In genomic region chr15:81331141-81331540, GRCh38 we compare ENCODE assay signal across 11 cellular contexts. TPM values are rescaled to one million over a fixed set of nuclear protein-coding genes. Genes with fewer than 3 reads are reported as not detected.
DNase-seq lines count a peak whose midpoint lies in the region; ATAC-seq, FAIRE-seq and TF ChIP-seq lines count a peak whose summit lies in the region.
"Not testable (repeated sequence)": the region's sequence is repeated elsewhere in the genome, so short reads cannot be mapped to it uniquely, and the experiment has no call there.
"Had no signal": no experiment of that assay in that cellular context is flagged by ENCODE, and none has a peak within 500 bp of the region (broad histone marks: within the 10 kb centered on the region; RNA-seq: fewer than 3 reads in every experiment).

No MANE protein-coding gene starts in this region.

- not testable (repeated sequence) for H3K36me3 ChIP-seq in GM23338 (ENCODE audit: insufficient read depth); astrocyte (ENCODE audit: insufficient read depth, low read length); fibroblast of lung (ENCODE audit: control insufficient read depth, insufficient read depth, low read length)

- not testable (repeated sequence) for H3K4me2 ChIP-seq in GM23338; astrocyte (ENCODE audit: low read length); fibroblast of lung (ENCODE audit: extremely low read depth, insufficient read depth, low read length)

- H3K36me3 Mint-ChIP-seq in GM23338 (ENCODE audit: low read depth); T-helper 17 cell (ENCODE audit: low read depth); activated T-cell treated with anti-CD3 and anti-CD28 coated beads, Interleukin-2, amount 50 U/mL, for 4 hours (ENCODE audit: insufficient read depth); astrocyte (ENCODE audit: low read depth, unreplicated experiment); memory B cell; progenitor cell of endocrine pancreas (ENCODE audit: insufficient read depth): not testable (repeated sequence)

- H3K27me3 Mint-ChIP-seq in GM23338 (ENCODE audit: insufficient read depth, low read depth, poor library complexity); T-helper 17 cell; activated T-cell treated with anti-CD3 and anti-CD28 coated beads, Interleukin-2, amount 50 U/mL, for 4 hours (ENCODE audit: low read depth); astrocyte (ENCODE audit: low read depth, unreplicated experiment); memory B cell: not testable (repeated sequence)
- peaks cover 26% of the 10 kb centered on the region for H3K27me3 Mint-ChIP-seq in progenitor cell of endocrine pancreas

- not testable (repeated sequence) for H3F3A ChIP-seq in GM23338 (replicated peaks; ENCODE audit: low read depth)

- H3K27me3 ChIP-seq in GM23338 (ENCODE audit: insufficient read depth); astrocyte (ENCODE audit: insufficient read depth, low read length); fibroblast of lung (ENCODE audit: control insufficient read depth, insufficient read depth, low read length): not testable (repeated sequence)

- not testable (repeated sequence) for FAIRE-seq in astrocyte (lab: Jason Lieb, UNC)

- TF ChIP-seq CTCF in GM23338 (conservative IDR thresholded peaks at IDR 0.05; ENCODE audit: low read depth in 2 of 2); astrocyte (IDR thresholded peaks at IDR 0.05; ENCODE audit: insufficient read depth, low read depth, low read length); fibroblast of lung (conservative IDR thresholded peaks at IDR 0.05 in 1 of 2, IDR thresholded peaks at IDR 0.05 in 1 of 2; ENCODE audit: low read depth in 1 of 2, low read length in 2 of 2); progenitor cell of endocrine pancreas (IDR thresholded peaks at IDR 0.05; ENCODE audit: unreplicated experiment): not testable (repeated sequence)

- ATAC-seq in GM23338; T-helper 17 cell; activated T-cell treated with anti-CD3 and anti-CD28 coated beads, Interleukin-2, amount 50 U/mL, for 4 hours; memory B cell (ENCODE audit: low read depth): not testable (repeated sequence)

- peak overlapping the region; percentile 26; the same call in 1 of the 2 replicates for H3K27ac Mint-ChIP-seq in GM23338
- peak overlapping the region; percentile 27 for H3K27ac Mint-ChIP-seq in T-helper 17 cell
- peak overlapping the region; percentile 8 for H3K27ac Mint-ChIP-seq in astrocyte (ENCODE audit: unreplicated experiment)
- H3K27ac Mint-ChIP-seq in memory B cell = peak overlapping the region; percentile 24
- peak overlapping the region; percentile 65 for H3K27ac Mint-ChIP-seq in progenitor cell of endocrine pancreas

- H4K20me1 ChIP-seq in GM23338 (replicated peaks; ENCODE audit: insufficient read depth); astrocyte (ENCODE audit: insufficient read depth, low read length); fibroblast of lung (ENCODE audit: control insufficient read depth, extremely low read depth, insufficient read depth, low read length): not testable (repeated sequence)

- H3K4me3 Mint-ChIP-seq in GM23338; T-helper 17 cell; astrocyte (ENCODE audit: unreplicated experiment); memory B cell; progenitor cell of endocrine pancreas (ENCODE audit: low read depth): not testable (repeated sequence)
- H3K4me3 Mint-ChIP-seq in activated T-cell treated with anti-CD3 and anti-CD28 coated beads, Interleukin-2, amount 50 U/mL, for 4 hours = peak overlapping the region; percentile 6

- H3K27ac ChIP-seq in GM23338 (ENCODE audit: low read depth); astrocyte (ENCODE audit: low read depth, low read length); fibroblast of lung (ENCODE audit: insufficient read depth, low read length): not testable (repeated sequence)

- not testable (repeated sequence) for H3K9me2 ChIP-seq in GM23338 (ENCODE audit: insufficient read depth)

- H3K4me3 ChIP-seq in GM23338; astrocyte (ENCODE audit: insufficient read depth, low read depth, low read length); fibroblast of lung (replicated peaks in 1 of 4; ENCODE audit: control extremely low read depth in 1 of 4, insufficient read depth in 1 of 4, low read depth in 3 of 4, low read length in 4 of 4): not testable (repeated sequence)

- not testable (repeated sequence) for H3K4me1 ChIP-seq in GM23338 (ENCODE audit: insufficient read depth)
- H3K4me1 ChIP-seq in astrocyte (ENCODE audit: insufficient read depth, low read length) = peaks cover 20% of the 10 kb centered on the region
- peaks cover 16% of the 10 kb centered on the region for H3K4me1 ChIP-seq in fibroblast of lung (ENCODE audit: control insufficient read depth, extremely low read depth, insufficient read depth, low read length)

- H3K4me1 Mint-ChIP-seq in GM23338, T-helper 17 cell: not testable (repeated sequence)
- H3K4me1 Mint-ChIP-seq in activated T-cell treated with anti-CD3 and anti-CD28 coated beads, Interleukin-2, amount 50 U/mL, for 4 hours (ENCODE audit: low read depth) = peaks cover 14% of the 10 kb centered on the region
- H3K4me1 Mint-ChIP-seq in astrocyte (ENCODE audit: low read depth, unreplicated experiment) = peaks cover 34% of the 10 kb centered on the region
- H3K4me1 Mint-ChIP-seq in memory B cell = peaks cover 18% of the 10 kb centered on the region
- peaks cover 21% of the 10 kb centered on the region for H3K4me1 Mint-ChIP-seq in progenitor cell of endocrine pancreas (ENCODE audit: low read depth)

- H3K79me2 ChIP-seq in GM23338 (replicated peaks; ENCODE audit: insufficient read depth); astrocyte (ENCODE audit: insufficient read depth, low read length); fibroblast of lung (ENCODE audit: control insufficient read depth, insufficient read depth, low read length): not testable (repeated sequence)

- H3K9me3 Mint-ChIP-seq in GM23338; activated T-cell treated with anti-CD3 and anti-CD28 coated beads, Interleukin-2, amount 50 U/mL, for 4 hours; astrocyte (ENCODE audit: unreplicated experiment); memory B cell; progenitor cell of endocrine pancreas (ENCODE audit: low read depth): not testable (repeated sequence)

- DNase-seq in GM23338 (ENCODE audit: low spot score); T-helper 17 cell; activated T-cell treated with anti-CD3 and anti-CD28 coated beads, Interleukin-2, amount 50 U/mL, for 4 hours; memory B cell (ENCODE audit: low spot score in 2 of 2); progenitor cell of endocrine pancreas (ENCODE audit: low spot score, unreplicated experiment): not testable (repeated sequence)
- DNase-seq in astrocyte (ENCODE audit: low read depth) = peak; percentile 44
- DNase-seq in fibroblast of lung (ENCODE audit: low read depth in 2 of 2) = peak; percentile 34 to 63

- H3K9ac ChIP-seq in astrocyte (ENCODE audit: low read length); fibroblast of lung (ENCODE audit: insufficient read depth, low read length): not testable (repeated sequence)

- H3K9me3 ChIP-seq in T-helper 17 cell (ENCODE audit: control insufficient read depth, low read length, poor library complexity, severe bottlenecking); astrocyte (ENCODE audit: insufficient read depth, low read depth, low read length); fibroblast of lung (ENCODE audit: control insufficient read depth, insufficient read depth, low read depth, low read length): not testable (repeated sequence)

- not testable (repeated sequence) for H2AFZ ChIP-seq in GM23338; astrocyte (ENCODE audit: low read depth, low read length); fibroblast of lung (ENCODE audit: low read length)

RNA-seq across cellular contexts. Expression of gene STARD5, which starts 7.2 kb away (rescaled TPM):
- total RNA-seq in GM23338 (2014; rRNA removed; shearing (Covaris generic)) = 7.7 and 10.1 TPM in 2 replicates
- polyA plus RNA-seq in GM23338 (2016; fragmentation: Nextera tagmentation; extraction: Ambion mirVana) = 3.8 and 4.5 TPM in 2 replicates
- total RNA-seq in T-helper 17 cell = 1 to 10 TPM; 4.3 to 4.6 TPM
- total RNA-seq in activated T-cell treated with anti-CD3 and anti-CD28 coated beads, Interleukin-2, amount 50 U/mL, for 4 hours = 1 to 10 TPM; 2.8 to 5.3 (median 3.7) TPM
- 5.5 and 5.8 TPM in 2 replicates for total RNA-seq in astrocyte
- total RNA-seq in fibroblast of lung = 8.2 and 14.9 TPM in 2 replicates
- polyA plus RNA-seq in fibroblast of lung = 20.1 and 21.4 TPM in 2 replicates
- 9.5 and 11.1 TPM in 2 replicates for polyA plus RNA-seq in fibroblast of lung (2012)
- 16.5 and 32.6 TPM in 2 replicates for polyA minus RNA-seq in fibroblast of lung (ENCODE audit: low replicate concordance)
- total RNA-seq in progenitor cell of endocrine pancreas = 3.0 and 4.0 TPM in 2 replicates

RNA-seq across cellular contexts. Expression of gene TMC3, which starts 42.9 kb away (rescaled TPM):
- not detected in 2 replicates for total RNA-seq in GM23338 (2014; rRNA removed; shearing (Covaris generic))
- polyA plus RNA-seq in GM23338 (2016; fragmentation: Nextera tagmentation; extraction: Ambion mirVana) = 0.07 and 0.10 TPM in 2 replicates
- not detected for total RNA-seq in T-helper 17 cell
- not detected for total RNA-seq in activated T-cell treated with anti-CD3 and anti-CD28 coated beads, Interleukin-2, amount 50 U/mL, for 4 hours
- 0.22 and 0.52 TPM in 2 replicates for total RNA-seq in astrocyte
- not detected in 2 replicates for total RNA-seq in fibroblast of lung
- polyA plus RNA-seq in fibroblast of lung = not detected in 2 replicates
- polyA plus RNA-seq in fibroblast of lung (2012) = 0.02 and 0.05 TPM in 2 replicates
- not detected in 2 replicates for polyA minus RNA-seq in fibroblast of lung (ENCODE audit: low replicate concordance)
- 0.07 and 0.10 TPM in 2 replicates for total RNA-seq in progenitor cell of endocrine pancreas
- total RNA-seq: CD4-positive, alpha-beta memory T cell; H1; OCI-LY7; RPMI7951 had no signal
- polyA plus RNA-seq: H1 had no signal

Comparison
In these comparisons a context has a peak if more than half of its experiments do, and no peak if none do; other contexts are left out.
1. H3K27ac Mint-ChIP-seq: peak in every context shown above with its lines; median percentile 65 in progenitor cell of endocrine pancreas; 27 in T-helper 17 cell; 26 in GM23338; 24 in memory B cell; 8 in astrocyte.